10 cellular contexts compared by ENCODE assay signal in the genomic region with DNA sequence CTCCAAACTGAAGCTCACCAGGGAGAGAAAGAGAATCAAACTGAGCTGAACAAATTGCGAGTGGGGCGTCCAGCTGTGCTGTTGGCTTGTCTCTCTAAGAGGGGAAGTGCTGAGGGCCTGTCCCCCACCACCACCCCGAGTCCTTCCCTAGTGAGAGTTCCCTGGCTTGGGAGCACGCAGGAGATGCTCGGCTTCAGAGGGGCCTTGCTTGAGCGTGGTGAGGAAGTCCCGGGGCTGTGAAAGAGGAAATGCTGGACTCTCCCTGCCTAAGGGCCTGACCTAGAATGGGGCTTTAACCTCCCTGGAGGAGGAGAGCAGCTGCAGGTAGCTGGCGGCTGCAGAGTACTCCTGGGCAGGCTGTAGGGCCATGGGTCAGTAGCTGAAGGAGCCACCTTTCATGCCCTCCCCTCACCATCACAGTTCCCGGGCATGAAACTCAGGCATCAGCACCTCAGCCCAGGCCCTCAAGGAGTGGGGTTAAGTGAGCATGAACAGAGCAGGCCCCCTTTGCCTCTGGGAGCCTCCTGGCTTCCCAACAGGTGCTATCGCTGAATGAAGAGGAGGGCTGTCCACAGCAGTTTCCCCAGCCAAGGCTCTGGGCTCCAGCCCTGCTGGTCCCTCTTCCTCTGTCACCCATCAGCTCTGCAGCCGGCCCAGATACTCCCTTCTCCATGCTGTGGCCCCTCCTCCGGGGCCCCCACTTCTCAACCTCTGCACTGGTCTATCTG.
DNase-seq lines count a peak whose midpoint lies in the region; ATAC-seq and TF ChIP-seq lines count a peak whose summit lies in the region.
"Had no signal": no experiment of that assay in that cellular context is flagged by ENCODE, and none has a peak within 500 bp of the region (broad histone marks: within the 10 kb centered on the region; RNA-seq: fewer than 3 reads in every experiment).

No MANE protein-coding gene starts in this region.

- no peaks in the 10 kb centered on the region for H3K27me3 Mint-ChIP-seq in natural killer cell (ENCODE audit: low read depth in 2 of 2)
- no peaks in the 10 kb centered on the region for H3K27me3 Mint-ChIP-seq in natural killer cell treated with Interleukin-12 subunit alpha and Interleukin-12 subunit beta and Interleukin-15 and Interleukin-18, amount 100 ng/mL, for 72 hours

- ATAC-seq in natural killer cell: peak in 1 of 3 donors; percentile 21
- ATAC-seq in natural killer cell treated with Interleukin-12 subunit alpha and Interleukin-12 subunit beta and Interleukin-15 and Interleukin-18, amount 100 ng/mL, for 72 hours: no peak
- no peak for ATAC-seq in HG03354 (IDR thresholded peaks at IDR 0.05; ENCODE audit: poor library complexity, severe bottlenecking, unreplicated experiment)

- H3K4me1 ChIP-seq in neutrophil (ENCODE audit: control insufficient read depth in 1 of 2, insufficient read depth in 1 of 2, low read depth in 1 of 2, low read length in 1 of 2) (peaks cover 45 to 52% of the 10 kb centered on the region in 2 experiments), vagina (peaks cover 76% of the 10 kb centered on the region)

- peak overlapping the region; percentile 75 for H3K4me3 Mint-ChIP-seq in natural killer cell
- H3K4me3 Mint-ChIP-seq in natural killer cell treated with Interleukin-12 subunit alpha and Interleukin-12 subunit beta and Interleukin-15 and Interleukin-18, amount 100 ng/mL, for 72 hours: no peak overlapping the region

- H3K36me3 ChIP-seq in neutrophil (no peaks in the 10 kb centered on the region), vagina (no peaks in the 10 kb centered on the region)

- no peaks in the 10 kb centered on the region for H3K36me3 Mint-ChIP-seq in natural killer cell
- peaks cover 5% of the 10 kb centered on the region for H3K36me3 Mint-ChIP-seq in natural killer cell treated with Interleukin-12 subunit alpha and Interleukin-12 subunit beta and Interleukin-15 and Interleukin-18, amount 100 ng/mL, for 72 hours

- intact Hi-C loops in natural killer cell (cut with micrococcal nuclease): no loop called here
- intact Hi-C loops in vagina (cut with DNase I): no loop called here

- TF ChIP-seq CTCF in natural killer cell (IDR thresholded peaks at IDR 0.05) (no peak), neutrophil (IDR thresholded peaks at IDR 0.05) (no peak), vagina (IDR thresholded peaks at IDR 0.05) (no peak)

- no peak for DNase-seq in natural killer cell
- no peak for DNase-seq in natural killer cell treated with Interleukin-12 subunit alpha and Interleukin-12 subunit beta and Interleukin-15 and Interleukin-18, amount 100 ng/mL, for 72 hours (ENCODE audit: low spot score)
- DNase-seq in globus pallidus (ENCODE audit: low spot score): peak; percentile 68
- no peak for DNase-seq in vagina (ENCODE audit: extremely low spot score in 2 of 2)
- DNase-seq in activated effector memory CD4-positive, alpha-beta T cell treated with Interleukin-2 at 50 U/mL for 16 hours: no peak
- no peak for DNase-seq in stimulated activated naive CD4-positive, alpha-beta T cell treated with Interleukin-2 at 50 U/mL for 16 hours (lab: John Stamatoyannopoulos, UW)
- DNase-seq: activated CD8-positive, alpha-beta memory T cell treated with anti-CD3 and anti-CD28 coated beads for 24 hours; NK-92 treated with Interleukin-12 subunit alpha and Interleukin-12 subunit beta, amount 100 ng/mL, for 24 hours had no signal

- H3K27ac ChIP-seq in neutrophil (peak overlapping the region; percentile 96), vagina (peak overlapping the region; percentile 90)

- no peaks in the 10 kb centered on the region for H3K27me3 ChIP-seq in neutrophil
- no peaks in the 10 kb centered on the region for H3K27me3 ChIP-seq in vagina

- H3K4me3 ChIP-seq in neutrophil (ENCODE audit: low read depth in 1 of 2, low read length in 1 of 2) (peak overlapping the region; percentile 28 to 32), vagina (no peak overlapping the region)

- no peaks in the 10 kb centered on the region for H3K9me3 Mint-ChIP-seq in natural killer cell
- no peaks in the 10 kb centered on the region for H3K9me3 Mint-ChIP-seq in natural killer cell treated with Interleukin-12 subunit alpha and Interleukin-12 subunit beta and Interleukin-15 and Interleukin-18, amount 100 ng/mL, for 72 hours

- no peaks in the 10 kb centered on the region for H3K9me3 ChIP-seq in neutrophil
- H3K9me3 ChIP-seq in vagina: no peaks in the 10 kb centered on the region

- H3K4me1 Mint-ChIP-seq in natural killer cell: peaks cover 16 to 18% of the 10 kb centered on the region in 2 donors
- peaks cover 0 to 12% of the 10 kb centered on the region in 2 donors for H3K4me1 Mint-ChIP-seq in natural killer cell treated with Interleukin-12 subunit alpha and Interleukin-12 subunit beta and Interleukin-15 and Interleukin-18, amount 100 ng/mL, for 72 hours (ENCODE audit: low read depth in 2 of 2)

- peak overlapping the region; percentile 81 for H3K27ac Mint-ChIP-seq in natural killer cell
- peak overlapping the region in 1 of 2 donors; percentile 32 for H3K27ac Mint-ChIP-seq in natural killer cell treated with Interleukin-12 subunit alpha and Interleukin-12 subunit beta and Interleukin-15 and Interleukin-18, amount 100 ng/mL, for 72 hours

- no peak for TF ChIP-seq POLR2A in vagina (IDR thresholded peaks at IDR 0.05)

Comparison
In these comparisons a context has a peak if more than half of its experiments do, and no peak if none do; other contexts are left out.
1. H3K4me3 ChIP-seq: peak in neutrophil (2 of 2); none in vagina (0 of 2).